Comparison of ENCODE assay signal across 12 cellular contexts in genomic region chr6:163712569-163712966, GRCh38.
DNase-seq lines count a peak whose midpoint lies in the region; ATAC-seq, FAIRE-seq and TF ChIP-seq lines count a peak whose summit lies in the region.
"Had no signal": no experiment of that assay in that cellular context is flagged by ENCODE, and none has a peak within 500 bp of the region (broad histone marks: within the 10 kb centered on the region; RNA-seq: fewer than 3 reads in every experiment).

No MANE protein-coding gene starts in this region.

- H3K9me3 ChIP-seq in T-helper 17 cell (ENCODE audit: control insufficient read depth, low read length, poor library complexity, severe bottlenecking) (no peaks in the 10 kb centered on the region), left lung (no peaks in the 10 kb centered on the region)

- H3K4me3 ChIP-seq in left lung: no peak overlapping the region

- ATAC-seq in HG02642 (IDR thresholded peaks at IDR 0.05; ENCODE audit: poor library complexity, unreplicated experiment): peak; percentile 0
- peak; percentile 8 for ATAC-seq in T-helper 17 cell
- ATAC-seq in left lung: peak; percentile 7
- no peak for ATAC-seq in GM21723 (IDR thresholded peaks at IDR 0.05; ENCODE audit: unreplicated experiment)
- ATAC-seq in GM19023 (IDR thresholded peaks at IDR 0.05; ENCODE audit: unreplicated experiment): no peak

- intact Hi-C loops in left lung (cut with DNase I): no loop called here

- H3K27ac Mint-ChIP-seq in T-helper 17 cell: no peak overlapping the region
- H3K27ac Mint-ChIP-seq: activated CD8-positive, alpha-beta T cell treated with anti-CD3 and anti-CD28 coated beads for 36 hours had no signal

- peaks cover 6% of the 10 kb centered on the region for H3K27me3 Mint-ChIP-seq in T-helper 17 cell

- peak overlapping the region; percentile 12 for H3K4me3 Mint-ChIP-seq in T-helper 17 cell
- H3K4me3 Mint-ChIP-seq: activated CD8-positive, alpha-beta T cell treated with anti-CD3 and anti-CD28 coated beads for 36 hours had no signal

- H3K4me1 ChIP-seq in left lung: peaks cover 9 to 54% of the 10 kb centered on the region in 2 donors

- peaks cover 2% of the 10 kb centered on the region for H3K36me3 Mint-ChIP-seq in T-helper 17 cell (ENCODE audit: low read depth)

- DNase-seq in T-helper 17 cell (no peak), left lung (no peak), superior temporal gyrus (ENCODE audit: extremely low spot score) (peak; percentile 29), GM19238 (ENCODE audit: insufficient read length, low spot score) (no peak), RCC 7860 (ENCODE audit: low spot score) (no peak)
- DNase-seq: kidney glomerular epithelial cell, NCI-H524 treated with DMSO at 0.1 percent for 48 hours had no signal

- H3K27ac ChIP-seq in left lung: peak overlapping the region; percentile 21 to 65
- H3K27ac ChIP-seq: epithelial cell of prostate had no signal

- no peak for FAIRE-seq in RCC 7860 (lab: Jason Lieb, UNC)

- H3K27me3 ChIP-seq in left lung: no peaks in the 10 kb centered on the region

- H3K36me3 ChIP-seq in left lung: no peaks in the 10 kb centered on the region

- H3K4me1 Mint-ChIP-seq in T-helper 17 cell: peaks cover 2% of the 10 kb centered on the region

- TF ChIP-seq CTCF in left lung (IDR thresholded peaks at IDR 0.05): no peak

Comparison
In these comparisons a context has a peak if more than half of its experiments do, and no peak if none do; other contexts are left out.
1. ATAC-seq: peak in HG02642 (single experiment), T-helper 17 cell (single experiment) and left lung (single experiment); none in GM21723 (single experiment) and GM19023 (single experiment).